In the genomic region with DNA sequence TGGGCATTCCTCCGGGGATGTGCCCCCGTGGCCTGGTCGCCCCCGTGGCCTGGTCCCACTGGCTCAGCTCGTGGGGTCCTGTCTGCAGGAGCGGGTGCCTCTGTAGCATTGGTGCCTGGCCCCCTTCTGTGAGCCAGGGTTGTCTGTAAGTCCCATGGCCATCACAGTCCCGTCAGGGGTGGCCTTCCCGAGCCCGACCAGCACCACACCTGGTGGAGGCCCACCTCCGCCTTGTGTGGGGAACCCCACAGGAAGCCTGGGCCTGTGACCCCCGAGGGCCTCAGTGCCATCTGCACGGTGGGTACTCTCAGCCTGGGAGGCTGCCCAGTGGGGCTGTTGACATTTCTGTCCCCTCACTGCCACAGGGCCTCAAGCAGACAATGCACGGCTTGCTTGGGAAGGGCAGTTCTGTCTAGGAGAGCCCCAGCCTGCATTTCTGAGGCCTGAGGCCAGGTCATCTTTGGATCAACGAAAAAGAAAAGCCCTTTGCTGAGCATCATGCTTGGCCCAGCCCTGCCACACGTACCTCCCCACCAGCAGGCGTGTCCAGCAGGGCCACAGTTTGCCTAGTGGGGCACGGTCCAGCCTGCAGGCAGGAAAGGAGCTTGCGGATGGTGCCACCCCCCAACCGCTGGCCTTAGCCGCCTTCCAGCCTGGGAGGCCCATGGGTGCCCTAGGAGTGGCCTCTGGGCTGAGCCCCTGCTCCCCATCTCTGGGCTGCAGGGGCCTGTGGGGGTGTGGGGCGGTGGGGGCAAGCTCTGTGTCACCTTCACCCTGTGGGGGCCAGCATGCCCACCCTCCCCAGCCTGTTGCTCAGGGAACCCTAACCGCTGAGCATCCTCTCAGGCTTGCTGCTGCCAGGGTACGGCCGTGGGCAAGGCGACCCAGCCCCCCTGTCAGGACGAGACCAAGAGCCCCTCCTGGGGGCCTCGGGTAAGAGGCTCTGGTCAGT, we compare ENCODE assay signal across 23 cellular contexts. TPM values are rescaled to one million over a fixed set of nuclear protein-coding genes. Genes with fewer than 3 reads are reported as not detected.
"Had no signal": no experiment of that assay in that cellular context is flagged by ENCODE, and none has a peak within 500 bp of the region (broad histone marks: within the 10 kb centered on the region; RNA-seq: fewer than 3 reads in every experiment).

No MANE protein-coding gene starts in this region.

- H3K27me3 ChIP-seq: breast epithelium, heart right ventricle, ovary, tibial nerve had no signal

- H3K4me1 Mint-ChIP-seq: activated B cell treated with CpG ODN at 0.5 μM for 24 hours, nephron had no signal

- H3K27ac Mint-ChIP-seq: activated B cell treated with CpG ODN at 0.5 μM for 24 hours; activated CD8-positive, alpha-beta T cell treated with anti-CD3 and anti-CD28 coated beads, Interleukin-2, amount 10 ng/mL, durations not matched to agents 7 days and 5 days; activated T-cell treated with anti-CD3 and anti-CD28 coated beads, Interleukin-2, amount 50 U/mL, for 72 hours; effector memory CD8-positive, alpha-beta T cell; nephron had no signal

- H3K4me3 ChIP-seq: breast epithelium, heart right ventricle, ovary, tibial nerve had no signal

- H3K9me3 Mint-ChIP-seq: effector memory CD8-positive, alpha-beta T cell; nephron had no signal

- H3K36me3 ChIP-seq: breast epithelium, ovary had no signal

- H3K9me3 ChIP-seq: breast epithelium, ovary had no signal

- H3K4me3 Mint-ChIP-seq: activated B cell treated with CpG ODN at 0.5 μM for 24 hours; activated CD8-positive, alpha-beta T cell treated with anti-CD3 and anti-CD28 coated beads, Interleukin-2, amount 10 ng/mL, durations not matched to agents 7 days and 5 days; activated T-cell treated with anti-CD3 and anti-CD28 coated beads, Interleukin-2, amount 50 U/mL, for 72 hours; effector memory CD8-positive, alpha-beta T cell; nephron had no signal

- DNase-seq: activated CD4-positive, alpha-beta T cell treated with anti-CD3 and anti-CD28 coated beads for 48 hours; activated CD8-positive, alpha-beta memory T cell treated with anti-CD3 and anti-CD28 coated beads, Interleukin-2, amount 50 U/mL, for 4 hours; activated CD8-positive, alpha-beta T cell treated with anti-CD3 and anti-CD28 coated beads, Interleukin-2, amount 10 ng/mL, durations not matched to agents 7 days and 5 days; activated gamma-delta T cell; activated T-cell treated with anti-CD3 and anti-CD28 coated beads, Interleukin-2, amount 50 U/mL, for 72 hours; anterior cingulate cortex; dermis blood vessel endothelial cell; effector memory CD8-positive, alpha-beta T cell; mesenchymal stem cell; stimulated activated CD4-positive, alpha-beta T cell treated with anti-CD3 and anti-CD28 coated beads, Interleukin-4, amount 100 ng/mL, for 24 hours; stimulated activated CD8-positive, alpha-beta memory T cell treated with anti-CD3 and anti-CD28 coated beads, Interleukin-4, amount 100 ng/mL, for 48 hours; stimulated activated naive CD4-positive, alpha-beta T cell treated with Interleukin-2 at 50 U/mL for 16 hours had no signal

- ATAC-seq: activated CD8-positive, alpha-beta T cell treated with anti-CD3 and anti-CD28 coated beads, Interleukin-2, amount 10 ng/mL, durations not matched to agents 7 days and 5 days; activated T-cell treated with anti-CD3 and anti-CD28 coated beads, Interleukin-2, amount 50 U/mL, for 72 hours; effector memory CD8-positive, alpha-beta T cell; heart right ventricle; left lobe of liver had no signal

- H3K27ac ChIP-seq: breast epithelium, epithelial cell of prostate, heart right ventricle, ovary, tibial nerve had no signal

- H3K27me3 Mint-ChIP-seq: activated B cell treated with CpG ODN at 0.5 μM for 24 hours; effector memory CD8-positive, alpha-beta T cell had no signal

- H3K4me1 ChIP-seq: breast epithelium, heart right ventricle, tibial nerve had no signal

RNA-seq across cellular contexts. Expression of a gene that starts 23.2 kb away (rescaled TPM):
- total RNA-seq: activated B cell treated with CpG ODN at 0.5 μM for 24 hours; activated CD8-positive, alpha-beta T cell treated with anti-CD3 and anti-CD28 coated beads, Interleukin-2, amount 10 ng/mL, durations not matched to agents 7 days and 5 days; activated T-cell treated with anti-CD3 and anti-CD28 coated beads, Interleukin-2, amount 50 U/mL, for 72 hours; breast epithelium; cerebellum; dermis blood vessel endothelial cell; frontal cortex; heart right ventricle; left lobe of liver; ovary; skeletal muscle tissue; tibial nerve had no signal
- polyA plus RNA-seq: heart right ventricle, ovary had no signal
